ENCODE assay signal across 8 cellular contexts in genomic region chr10:108544500-108545120, GRCh38.
DNase-seq lines count a peak whose midpoint lies in the region; ATAC-seq and TF ChIP-seq lines count a peak whose summit lies in the region.

No MANE protein-coding gene starts in this region.

- no peaks in the 10 kb centered on the region for H3K36me3 Mint-ChIP-seq in activated CD8-positive, alpha-beta T cell treated with anti-CD3 and anti-CD28 coated beads, Interleukin-2, amount 10 ng/mL, durations not matched to agents 7 days and 5 days (ENCODE audit: low read depth)

- POLR2A ChIA-PET in activated CD8-positive, alpha-beta T cell treated with anti-CD3 and anti-CD28 coated beads, Interleukin-2, amount 10 ng/mL, durations not matched to agents 7 days and 5 days (lab: Charles Lee), result no interaction called here

- TF ChIP-seq CTCF in C4-2B (conservative IDR thresholded peaks at IDR 0.05) (peak; percentile 91), retinal pigment epithelial cell (conservative IDR thresholded peaks at IDR 0.05; ENCODE audit: low read depth, low read length) (peak; percentile 99)

- H3K27me3 Mint-ChIP-seq in activated CD8-positive, alpha-beta T cell treated with anti-CD3 and anti-CD28 coated beads, Interleukin-2, amount 10 ng/mL, durations not matched to agents 7 days and 5 days (ENCODE audit: low read depth), result no peaks in the 10 kb centered on the region

- intact Hi-C loops in left ventricle myocardium superior (cut with micrococcal nuclease), result no loop called here

- H3K9me3 Mint-ChIP-seq in activated CD8-positive, alpha-beta T cell treated with anti-CD3 and anti-CD28 coated beads, Interleukin-2, amount 10 ng/mL, durations not matched to agents 7 days and 5 days (ENCODE audit: insufficient read depth), result no peaks in the 10 kb centered on the region

- ATAC-seq in GM18508 (IDR thresholded peaks at IDR 0.05; ENCODE audit: insufficient read depth, unreplicated experiment) (peak; percentile 35), HG02938 (IDR thresholded peaks at IDR 0.05; ENCODE audit: unreplicated experiment) (peak; percentile 67), left ventricle myocardium superior (no peak)
- peak; percentile 58 for ATAC-seq in activated CD8-positive, alpha-beta T cell treated with anti-CD3 and anti-CD28 coated beads, Interleukin-2, amount 10 ng/mL, durations not matched to agents 7 days and 5 days

- peak; percentile 3 to 20 for DNase-seq in NCI-H1930 (lab: John Stamatoyannopoulos, UW)
- DNase-seq in activated CD8-positive, alpha-beta T cell treated with anti-CD3 and anti-CD28 coated beads, Interleukin-2, amount 10 ng/mL, durations not matched to agents 7 days and 5 days, result peak; percentile 43
- DNase-seq in left ventricle myocardium superior, result peak; percentile 66
- peak; percentile 18 for DNase-seq in retinal pigment epithelial cell (ENCODE audit: low read depth)
- DNase-seq in COLO829 (ENCODE audit: low spot score), result no peak

- no peaks in the 10 kb centered on the region for H3K4me1 Mint-ChIP-seq in activated CD8-positive, alpha-beta T cell treated with anti-CD3 and anti-CD28 coated beads, Interleukin-2, amount 10 ng/mL, durations not matched to agents 7 days and 5 days (ENCODE audit: low read depth)

- H3K27ac Mint-ChIP-seq in activated CD8-positive, alpha-beta T cell treated with anti-CD3 and anti-CD28 coated beads, Interleukin-2, amount 10 ng/mL, durations not matched to agents 7 days and 5 days, result no peak overlapping the region

- H3K4me3 Mint-ChIP-seq in activated CD8-positive, alpha-beta T cell treated with anti-CD3 and anti-CD28 coated beads, Interleukin-2, amount 10 ng/mL, durations not matched to agents 7 days and 5 days, result no peak overlapping the region

- CTCF ChIA-PET in activated CD8-positive, alpha-beta T cell treated with anti-CD3 and anti-CD28 coated beads, Interleukin-2, amount 10 ng/mL, durations not matched to agents 7 days and 5 days (lab: Charles Lee), result no interaction called here

- H3K27ac ChIP-seq in C4-2B, result no peak overlapping the region

- no peak overlapping the region for H3K4me3 ChIP-seq in retinal pigment epithelial cell (ENCODE audit: low read length)
